19 cellular contexts compared by ENCODE assay signal in the genomic region with DNA sequence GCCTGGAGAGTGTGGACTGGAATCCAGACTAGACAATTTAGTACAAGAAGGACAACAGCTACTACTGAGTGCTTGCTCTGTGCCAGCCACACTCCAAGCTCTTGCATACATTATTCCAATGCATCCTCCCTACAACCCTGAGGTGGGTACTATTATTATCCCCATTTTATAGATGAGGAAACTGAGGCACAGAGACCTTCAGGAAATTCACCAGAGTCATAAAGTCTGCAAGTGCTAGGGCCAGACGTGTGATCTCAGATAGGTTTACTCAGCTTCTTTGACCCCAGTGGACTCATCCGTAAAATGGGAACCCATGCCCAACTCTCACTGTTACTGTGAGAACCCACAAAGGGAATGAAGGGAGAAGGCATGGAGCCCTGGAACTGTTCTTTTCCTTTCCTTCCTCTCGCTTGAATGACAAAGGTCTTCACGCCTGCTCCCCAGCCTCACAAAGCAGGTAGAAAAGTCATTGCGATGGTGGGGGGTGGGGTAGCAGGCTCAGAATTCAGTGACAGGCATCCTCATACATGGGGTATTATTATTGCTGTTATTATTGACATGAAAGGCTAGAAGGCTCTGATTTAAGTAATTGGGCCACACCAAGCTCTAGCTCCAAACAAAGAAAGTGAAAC.
DNase-seq lines count a peak whose midpoint lies in the region; ATAC-seq and TF ChIP-seq lines count a peak whose summit lies in the region.
"Had no signal": no experiment of that assay in that cellular context is flagged by ENCODE, and none has a peak within 500 bp of the region (broad histone marks: within the 10 kb centered on the region; RNA-seq: fewer than 3 reads in every experiment).

No MANE protein-coding gene starts in this region.

- H3K4me2 ChIP-seq in mesenchymal stem cell (ENCODE audit: low read length, poor library complexity, severe bottlenecking) (no peak overlapping the region), osteoblast (ENCODE audit: insufficient read depth, low read length) (no peak overlapping the region)

- H3K79me2 ChIP-seq in osteoblast (ENCODE audit: insufficient read depth, low read length) = no peaks in the 10 kb centered on the region

- H3K27ac ChIP-seq in HUES48 (ENCODE audit: low read depth, low read length) (peak overlapping the region; percentile 98), ectodermal cell (ENCODE audit: insufficient read depth, low read depth, low read length, poor library complexity, severe bottlenecking) (peak overlapping the region; percentile 91), mesenchymal stem cell (ENCODE audit: low read length, poor library complexity, severe bottlenecking) (no peak overlapping the region), osteoblast (ENCODE audit: low read depth, low read length) (no peak overlapping the region)
- H3K27ac ChIP-seq: SK-N-MC had no signal

- H2BK5ac ChIP-seq in mesenchymal stem cell (ENCODE audit: low read depth, low read length, poor library complexity, severe bottlenecking) = no peak overlapping the region

- no peak overlapping the region for H4K91ac ChIP-seq in mesenchymal stem cell (ENCODE audit: low read length)

- H4K20me1 ChIP-seq in osteoblast (ENCODE audit: insufficient read depth, low read length) = no peaks in the 10 kb centered on the region

- peaks cover 58% of the 10 kb centered on the region for H3K4me1 ChIP-seq in HUES48 (ENCODE audit: control insufficient read depth, insufficient read depth, low read length)
- peaks cover 59% of the 10 kb centered on the region for H3K4me1 ChIP-seq in ectodermal cell (ENCODE audit: control insufficient read depth, insufficient read depth, low read length)
- H3K4me1 ChIP-seq in mesenchymal stem cell (ENCODE audit: control insufficient read depth, insufficient read depth, low read depth, low read length) = peaks cover 39% of the 10 kb centered on the region
- peaks cover 20% of the 10 kb centered on the region for H3K4me1 ChIP-seq in osteoblast (ENCODE audit: insufficient read depth, low read length)

- H4K8ac ChIP-seq in mesenchymal stem cell (ENCODE audit: low read length) = no peak overlapping the region

- H3K36me3 ChIP-seq in HUES48 (ENCODE audit: control insufficient read depth, insufficient read depth, low read length) (no peaks in the 10 kb centered on the region), ectodermal cell (ENCODE audit: control insufficient read depth, insufficient read depth, low read length) (no peaks in the 10 kb centered on the region), mesenchymal stem cell (ENCODE audit: control insufficient read depth in 1 of 2, insufficient read depth in 2 of 2, low read depth in 1 of 2, low read length in 2 of 2) (peaks cover 0 to 5% of the 10 kb centered on the region in 2 experiments), osteoblast (ENCODE audit: insufficient read depth, low read length) (no peaks in the 10 kb centered on the region)
- H3K36me3 ChIP-seq: HAP-1 had no signal

- H3K27me3 ChIP-seq in HUES48 (ENCODE audit: control insufficient read depth, insufficient read depth, low read length) (no peaks in the 10 kb centered on the region), ectodermal cell (ENCODE audit: control insufficient read depth, insufficient read depth, low read length, poor library complexity, severe bottlenecking) (no peaks in the 10 kb centered on the region), mesenchymal stem cell (ENCODE audit: control insufficient read depth in 1 of 2, insufficient read depth in 1 of 2, low read length in 2 of 2) (peaks cover 0 to 3% of the 10 kb centered on the region in 2 experiments), osteoblast (ENCODE audit: insufficient read depth, low read length) (no peaks in the 10 kb centered on the region)

- ATAC-seq in HG03025 (IDR thresholded peaks at IDR 0.05; ENCODE audit: low FRiP score, unreplicated experiment) (no peak), HG03521 (IDR thresholded peaks at IDR 0.05; ENCODE audit: unreplicated experiment) (no peak)
- ATAC-seq: Panc1, Right ventricle myocardium inferior had no signal

- H3K9ac ChIP-seq in HUES48 (ENCODE audit: low read depth, low read length) (peak overlapping the region; percentile 73), mesenchymal stem cell (ENCODE audit: low read length) (no peak overlapping the region)

- H2BK120ac ChIP-seq in mesenchymal stem cell (ENCODE audit: low read depth, low read length) = no peak overlapping the region

- H2AFZ ChIP-seq in mesenchymal stem cell (ENCODE audit: low read depth, low read length) (no peak overlapping the region), osteoblast (ENCODE audit: low read length) (no peak overlapping the region)

- WGBS in ectodermal cell, 2 experiments = 33 to 42% methylated on average over 5 of the region's 5 CpGs
- WGBS in mesenchymal stem cell = 73% methylated on average over 5 of the region's 5 CpGs

- H2BK15ac ChIP-seq in mesenchymal stem cell (ENCODE audit: low read depth, poor library complexity, severe bottlenecking) = no peak overlapping the region

- DNase-seq in mesenchymal stem cell = no peak
- peak; percentile 29 for DNase-seq in osteoblast (ENCODE audit: insufficient read length, low spot score, missing footprints)
- no peak for DNase-seq in T-helper 9 cell
- no peak for DNase-seq in RKO (ENCODE audit: low spot score)
- DNase-seq: ACHN, AML-193, COR-L47, NCI-H1092, NCI-H1694, NCI-H2227 treated with DMSO at 0.1 percent for 48 hours, NCI-H524 treated with DMSO at 0.1 percent for 48 hours had no signal

- H3K23ac ChIP-seq in mesenchymal stem cell (ENCODE audit: low read length in 2 of 2) = no peak overlapping the region

- peak overlapping the region; percentile 61 for H2AK5ac ChIP-seq in mesenchymal stem cell (ENCODE audit: low read length, severe bottlenecking)

- H3K14ac ChIP-seq in mesenchymal stem cell (ENCODE audit: low read length in 2 of 2) = no peak overlapping the region

- H3K9me3 ChIP-seq in HUES48 (ENCODE audit: control insufficient read depth, insufficient read depth, low read length) (no peaks in the 10 kb centered on the region), ectodermal cell (ENCODE audit: control insufficient read depth, low read length) (no peaks in the 10 kb centered on the region), mesenchymal stem cell (ENCODE audit: control insufficient read depth, low read length) (no peaks in the 10 kb centered on the region), osteoblast (ENCODE audit: low read depth, low read length) (no peaks in the 10 kb centered on the region)
- H3K9me3 ChIP-seq: HAP-1 had no signal

- no peak for TF ChIP-seq CTCF in osteoblast (IDR thresholded peaks at IDR 0.05; ENCODE audit: extremely low read depth, low read depth, low read length)

- no peak overlapping the region for H3K4ac ChIP-seq in mesenchymal stem cell (ENCODE audit: low read depth in 1 of 2, low read length in 2 of 2)

- peak overlapping the region in 1 of 2 experiments; percentile 21 for H3K18ac ChIP-seq in mesenchymal stem cell (ENCODE audit: low read depth in 1 of 2, low read length in 2 of 2)

- peaks cover 3% of the 10 kb centered on the region for H3K79me1 ChIP-seq in mesenchymal stem cell (replicated peaks; ENCODE audit: low read length, poor library complexity, severe bottlenecking)

- no peak overlapping the region for H2BK12ac ChIP-seq in mesenchymal stem cell (ENCODE audit: low read length in 2 of 2)

- H3K4me3 ChIP-seq in HUES48 (ENCODE audit: low read depth, low read length) = peak overlapping the region; percentile 1; the same call in 1 of the 2 replicates
- H3K4me3 ChIP-seq in ectodermal cell (ENCODE audit: insufficient read depth, low read depth, low read length) = no peak overlapping the region
- H3K4me3 ChIP-seq in mesenchymal stem cell (ENCODE audit: insufficient read depth in 1 of 2, low read depth in 1 of 2, low read length in 2 of 2) = no peak overlapping the region
- no peak overlapping the region for H3K4me3 ChIP-seq in osteoblast (ENCODE audit: insufficient read depth, low read length)
- H3K4me3 ChIP-seq: HAP-1, SK-N-MC had no signal

Comparison
In these comparisons a context has a peak if more than half of its experiments do, and no peak if none do; other contexts are left out.
1. H3K27ac ChIP-seq: peak in HUES48 (single experiment) and ectodermal cell (single experiment); none in mesenchymal stem cell (single experiment) and osteoblast (single experiment).